In genomic region chrX:140733766-140734342, GRCh38 we compare ENCODE assay signal across 8 cellular contexts. TPM values are rescaled to one million over a fixed set of nuclear protein-coding genes. Genes with fewer than 3 reads are reported as not detected.
A peak's percentile ranks its signal among the peaks of the same experiment; 100 is the strongest.
DNase-seq lines count a peak whose midpoint lies in the region; ATAC-seq, FAIRE-seq and TF ChIP-seq lines count a peak whose summit lies in the region.

No MANE protein-coding gene starts in this region.

- no peak overlapping the region for H3K4me3 ChIP-seq in lower lobe of right lung
- H3K4me3 ChIP-seq in ovary, result no peak overlapping the region

- H3K27me3 ChIP-seq in lower lobe of right lung (ENCODE audit: low read depth), result no peaks in the 10 kb centered on the region
- H3K27me3 ChIP-seq in ovary, result no peaks in the 10 kb centered on the region

- intact Hi-C loops in lower lobe of right lung (cut with DNase I) (no loop called here), ovary (cut with DNase I) (no loop called here)

- TF ChIP-seq EP300 in ovary (IDR thresholded peaks at IDR 0.05), result no peak

- DNase-seq in CMK (ENCODE audit: low read depth) (peak; percentile 9), GM18507 (ENCODE audit: extremely low spot score, insufficient read length, low read depth) (no peak), NCI-H774 (lab: John Stamatoyannopoulos, UW) (peak; percentile 1), cerebellum (ENCODE audit: low spot score) (peak; percentile 49), lower lobe of right lung (no peak), ovary (no peak)

- TF ChIP-seq POLR2A in ovary (IDR thresholded peaks at IDR 0.05), result no peak

- 18 to 25% (median 18%) methylated on average over 10 of the region's 10 CpGs for WGBS in ovary, 3 donors

- H3K4me1 ChIP-seq in lower lobe of right lung, result no peaks in the 10 kb centered on the region
- no peaks in the 10 kb centered on the region for H3K4me1 ChIP-seq in ovary (ENCODE audit: insufficient read depth)

- TF ChIP-seq CTCF in lower lobe of right lung (IDR thresholded peaks at IDR 0.05), result peak; percentile 56
- TF ChIP-seq CTCF in ovary (IDR thresholded peaks at IDR 0.05), result peak in 1 of 3 donors; percentile 29

- H3K27ac ChIP-seq in lower lobe of right lung (no peak overlapping the region), ovary (no peak overlapping the region)

- H3K9me3 ChIP-seq in lower lobe of right lung (no peaks in the 10 kb centered on the region), ovary (no peaks in the 10 kb centered on the region)

- peak; percentile 78 for FAIRE-seq in GM18507 (lab: Jason Lieb, UNC)

- ATAC-seq in HG03064 (IDR thresholded peaks at IDR 0.05; ENCODE audit: low read depth, unreplicated experiment) (peak; percentile 79), lower lobe of right lung (peak; percentile 62 to 80), HG03196 (IDR thresholded peaks at IDR 0.05; ENCODE audit: unreplicated experiment) (no peak)

- no peaks in the 10 kb centered on the region for H3K36me3 ChIP-seq in lower lobe of right lung
- no peaks in the 10 kb centered on the region for H3K36me3 ChIP-seq in ovary

RNA-seq across cellular contexts. Expression of gene LINC00632, which starts 24.3 kb away (rescaled TPM):
- total RNA-seq in cerebellum (237 TPM), lower lobe of right lung (173 TPM), ovary (10 to 100 TPM; 14.2 to 72.9 (median 22.6) TPM)
- 1 to 10 TPM; 1.8 to 2.3 TPM for polyA plus RNA-seq in ovary

Comparison
In these comparisons a context has a peak if more than half of its experiments do, and no peak if none do; other contexts are left out.
1. DNase-seq: peak in CMK (single experiment), NCI-H774 (single experiment) and cerebellum (single experiment); none in GM18507 (single experiment), lower lobe of right lung (single experiment) and ovary (0 of 5).